ENCODE assay signal across 41 cellular contexts in genomic region chr12:5778823-5779222, GRCh38.
"Had no signal": no experiment of that assay in that cellular context is flagged by ENCODE, and none has a peak within 500 bp of the region (broad histone marks: within the 10 kb centered on the region; RNA-seq: fewer than 3 reads in every experiment).

No MANE protein-coding gene starts in this region.

- H3K4me3 ChIP-seq: adrenal gland, ascending aorta, body of pancreas, breast epithelium, cardiac muscle cell had no signal

- H3K27ac ChIP-seq: adrenal gland, ascending aorta, body of pancreas, brain microvascular endothelial cell, breast epithelium, cardiac muscle cell had no signal

- H3K36me3 Mint-ChIP-seq: activated naive CD4-positive, alpha-beta T cell treated with anti-CD3 and anti-CD28 coated beads, Interleukin-2, amount 10 ng/mL, durations not matched to agents 7 days and 5 days; activated naive CD4-positive, alpha-beta T cell treated with anti-CD3 and anti-CD28 coated beads, Interleukin-2, amount 50 U/mL, for 24 hours; activated naive CD4-positive, alpha-beta T cell treated with anti-CD3 and anti-CD28 coated beads, Interleukin-2, amount 50 U/mL, for 72 hours; activated naive CD8-positive, alpha-beta T cell; activated naive CD8-positive, alpha-beta T cell treated with anti-CD3 and anti-CD28 coated beads for 36 hours; activated naive CD8-positive, alpha-beta T cell treated with anti-CD3 and anti-CD28 coated beads, Interleukin-2, amount 10 ng/mL, durations not matched to agents 7 days and 5 days; brain had no signal

- ATAC-seq: activated naive CD4-positive, alpha-beta T cell treated with anti-CD3 and anti-CD28 coated beads, Interleukin-2, amount 50 U/mL, for 72 hours; activated naive CD8-positive, alpha-beta T cell treated with anti-CD3 and anti-CD28 coated beads, Interleukin-2, amount 50 U/mL, for 24 hours; activated T-cell treated with anti-CD3 and anti-CD28 coated beads, Interleukin-2, amount 50 U/mL, for 4 hours; activated T-cell treated with anti-CD3 and anti-CD28 coated beads, Interleukin-2, amount 50 U/mL, for 72 hours; activated T-helper 17 cell treated with anti-CD3 and anti-CD28 coated beads, Interleukin-2, amount 50 U/mL, for 72 hours; body of pancreas had no signal

- FAIRE-seq: astrocyte, bronchial epithelial cell had no signal

- H3K27ac Mint-ChIP-seq: activated naive CD4-positive, alpha-beta T cell treated with anti-CD3 and anti-CD28 coated beads for 36 hours; activated naive CD4-positive, alpha-beta T cell treated with anti-CD3 and anti-CD28 coated beads, Interleukin-2, amount 10 ng/mL, durations not matched to agents 7 days and 5 days; activated naive CD4-positive, alpha-beta T cell treated with anti-CD3 and anti-CD28 coated beads, Interleukin-2, amount 50 U/mL, for 24 hours; activated naive CD4-positive, alpha-beta T cell treated with anti-CD3 and anti-CD28 coated beads, Interleukin-2, amount 50 U/mL, for 72 hours; activated naive CD8-positive, alpha-beta T cell; activated naive CD8-positive, alpha-beta T cell treated with anti-CD3 and anti-CD28 coated beads for 36 hours; activated naive CD8-positive, alpha-beta T cell treated with anti-CD3 and anti-CD28 coated beads, Interleukin-2, amount 10 ng/mL, durations not matched to agents 7 days and 5 days; activated naive CD8-positive, alpha-beta T cell treated with anti-CD3 and anti-CD28 coated beads, Interleukin-2, amount 50 U/mL, for 24 hours; activated T-cell treated with anti-CD3 and anti-CD28 coated beads, Interleukin-2, amount 50 U/mL, for 24 hours; activated T-cell treated with anti-CD3 and anti-CD28 coated beads, Interleukin-2, amount 50 U/mL, for 72 hours; activated T-helper 1 cell treated with anti-CD3 and anti-CD28 coated beads, Interleukin-12 subunit alpha, Interleukin-12 subunit beta, Interleukin-2, Interleukin-4 antibody, amounts not matched to agents 30 ng/mL and 10 ng/mL and 1 ng/mL, durations not matched to agents 14 hours and 24 hours and 36 hours; activated T-helper 17 cell treated with anti-CD3 and anti-CD28 coated beads, Interleukin-2, amount 50 U/mL, for 72 hours; activated T-helper 2 cell treated with anti-CD3 and anti-CD28 coated beads, Interferon-gamma antibody, Interleukin-2, Interleukin-4, amounts not matched to agents 10 μg/mL and 5 μg/mL and 100 μg/mL, durations not matched to agents 14 hours and 24 hours and 36 hours; brain had no signal

- DNase-seq: activated effector memory CD4-positive, alpha-beta T cell treated with anti-CD3 and anti-CD28 coated beads, Interleukin-2, amount 50 U/mL, for 16 hours; activated effector memory CD4-positive, alpha-beta T cell treated with Interleukin-2 at 50 U/mL for 16 hours; activated gamma-delta T cell; activated gamma-delta T cell treated with Interleukin-2 at 50 U/mL for 16 hours; activated naive CD4-positive, alpha-beta T cell; activated naive CD4-positive, alpha-beta T cell treated with anti-CD3 and anti-CD28 coated beads for 36 hours; activated naive CD4-positive, alpha-beta T cell treated with anti-CD3 and anti-CD28 coated beads, Interleukin-2, amount 10 ng/mL, durations not matched to agents 7 days and 5 days; activated naive CD4-positive, alpha-beta T cell treated with anti-CD3 and anti-CD28 coated beads, Interleukin-2, amount 50 U/mL, for 16 hours; activated naive CD4-positive, alpha-beta T cell treated with Interleukin-2 at 50 U/mL for 16 hours; activated naive CD8-positive, alpha-beta T cell treated with anti-CD3 and anti-CD28 coated beads for 36 hours; activated naive CD8-positive, alpha-beta T cell treated with anti-CD3 and anti-CD28 coated beads, Interleukin-2, amount 10 ng/mL, durations not matched to agents 7 days and 5 days; activated naive CD8-positive, alpha-beta T cell treated with anti-CD3 and anti-CD28 coated beads, Interleukin-2, amount 50 U/mL, for 24 hours; activated T-cell treated with anti-CD3 and anti-CD28 coated beads for 4 hours; activated T-cell treated with anti-CD3 and anti-CD28 coated beads, Interleukin-2, amount 50 U/mL, for 1 hour; activated T-cell treated with anti-CD3 and anti-CD28 coated beads, Interleukin-2, amount 50 U/mL, for 24 hours; activated T-cell treated with anti-CD3 and anti-CD28 coated beads, Interleukin-2, amount 50 U/mL, for 4 hours; activated T-cell treated with anti-CD3 and anti-CD28 coated beads, Interleukin-2, amount 50 U/mL, for 48 hours; activated T-cell treated with anti-CD3 and anti-CD28 coated beads, Interleukin-2, amount 50 U/mL, for 72 hours; adrenal gland; amniotic stem cell; amygdala; anterior cingulate cortex; aorta; body of pancreas; brain microvascular endothelial cell; caudate nucleus; central memory CD4-positive, alpha-beta T cell; cerebellar nuclear complex had no signal

- H3K4me3 Mint-ChIP-seq: activated naive CD4-positive, alpha-beta T cell treated with anti-CD3 and anti-CD28 coated beads for 36 hours; activated naive CD4-positive, alpha-beta T cell treated with anti-CD3 and anti-CD28 coated beads, Interleukin-2, amount 10 ng/mL, durations not matched to agents 7 days and 5 days; activated naive CD4-positive, alpha-beta T cell treated with anti-CD3 and anti-CD28 coated beads, Interleukin-2, amount 50 U/mL, for 24 hours; activated naive CD8-positive, alpha-beta T cell; activated naive CD8-positive, alpha-beta T cell treated with anti-CD3 and anti-CD28 coated beads for 36 hours; activated naive CD8-positive, alpha-beta T cell treated with anti-CD3 and anti-CD28 coated beads, Interleukin-2, amount 10 ng/mL, durations not matched to agents 7 days and 5 days; activated naive CD8-positive, alpha-beta T cell treated with anti-CD3 and anti-CD28 coated beads, Interleukin-2, amount 50 U/mL, for 24 hours; activated T-cell treated with anti-CD3 and anti-CD28 coated beads, Interleukin-2, amount 50 U/mL, for 24 hours; activated T-cell treated with anti-CD3 and anti-CD28 coated beads, Interleukin-2, amount 50 U/mL, for 4 hours; activated T-cell treated with anti-CD3 and anti-CD28 coated beads, Interleukin-2, amount 50 U/mL, for 72 hours; activated T-helper 1 cell treated with anti-CD3 and anti-CD28 coated beads, Interleukin-12 subunit alpha, Interleukin-12 subunit beta, Interleukin-2, Interleukin-4 antibody, amounts not matched to agents 30 ng/mL and 10 ng/mL and 1 ng/mL, durations not matched to agents 14 hours and 24 hours and 36 hours; activated T-helper 17 cell treated with anti-CD3 and anti-CD28 coated beads, Interleukin-2, amount 50 U/mL, for 72 hours; brain; central memory CD8-positive, alpha-beta T cell had no signal

- H3K27me3 ChIP-seq: adrenal gland, ascending aorta, body of pancreas, brain microvascular endothelial cell had no signal

- H3K27me3 Mint-ChIP-seq: activated naive CD4-positive, alpha-beta T cell treated with anti-CD3 and anti-CD28 coated beads, Interleukin-2, amount 10 ng/mL, durations not matched to agents 7 days and 5 days; brain had no signal

- H3K4me1 ChIP-seq: adrenal gland, ascending aorta, body of pancreas, breast epithelium had no signal

- H3K9me3 Mint-ChIP-seq: activated naive CD4-positive, alpha-beta T cell treated with anti-CD3 and anti-CD28 coated beads for 36 hours; activated naive CD4-positive, alpha-beta T cell treated with anti-CD3 and anti-CD28 coated beads, Interleukin-2, amount 10 ng/mL, durations not matched to agents 7 days and 5 days; activated naive CD4-positive, alpha-beta T cell treated with anti-CD3 and anti-CD28 coated beads, Interleukin-2, amount 50 U/mL, for 24 hours; activated naive CD4-positive, alpha-beta T cell treated with anti-CD3 and anti-CD28 coated beads, Interleukin-2, amount 50 U/mL, for 72 hours; activated naive CD8-positive, alpha-beta T cell treated with anti-CD3 and anti-CD28 coated beads for 36 hours; activated naive CD8-positive, alpha-beta T cell treated with anti-CD3 and anti-CD28 coated beads, Interleukin-2, amount 10 ng/mL, durations not matched to agents 7 days and 5 days; activated naive CD8-positive, alpha-beta T cell treated with anti-CD3 and anti-CD28 coated beads, Interleukin-2, amount 50 U/mL, for 24 hours; activated T-cell treated with anti-CD3 and anti-CD28 coated beads, Interleukin-2, amount 50 U/mL, for 24 hours; activated T-cell treated with anti-CD3 and anti-CD28 coated beads, Interleukin-2, amount 50 U/mL, for 4 hours; activated T-helper 1 cell treated with anti-CD3 and anti-CD28 coated beads, Interleukin-12 subunit alpha, Interleukin-12 subunit beta, Interleukin-2, Interleukin-4 antibody, amounts not matched to agents 30 ng/mL and 10 ng/mL and 1 ng/mL, durations not matched to agents 14 hours and 24 hours and 36 hours; activated T-helper 2 cell treated with anti-CD3 and anti-CD28 coated beads, Interferon-gamma antibody, Interleukin-2, Interleukin-4, amounts not matched to agents 10 μg/mL and 5 μg/mL and 100 μg/mL, durations not matched to agents 14 hours and 24 hours and 36 hours; brain; central memory CD8-positive, alpha-beta T cell had no signal

- H3K36me3 ChIP-seq: adrenal gland, ascending aorta, brain microvascular endothelial cell, breast epithelium, cardiac muscle cell had no signal

- H3K9me3 ChIP-seq: adrenal gland, ascending aorta, body of pancreas, breast epithelium had no signal

- H3K4me1 Mint-ChIP-seq: activated naive CD4-positive, alpha-beta T cell treated with anti-CD3 and anti-CD28 coated beads, Interleukin-2, amount 10 ng/mL, durations not matched to agents 7 days and 5 days; activated naive CD4-positive, alpha-beta T cell treated with anti-CD3 and anti-CD28 coated beads, Interleukin-2, amount 50 U/mL, for 24 hours; activated naive CD8-positive, alpha-beta T cell treated with anti-CD3 and anti-CD28 coated beads for 36 hours; activated naive CD8-positive, alpha-beta T cell treated with anti-CD3 and anti-CD28 coated beads, Interleukin-2, amount 10 ng/mL, durations not matched to agents 7 days and 5 days; activated naive CD8-positive, alpha-beta T cell treated with anti-CD3 and anti-CD28 coated beads, Interleukin-2, amount 50 U/mL, for 24 hours; activated T-helper 17 cell treated with anti-CD3 and anti-CD28 coated beads, Interleukin-2, amount 50 U/mL, for 72 hours; brain; central memory CD8-positive, alpha-beta T cell had no signal
